ENCODE assay signal across 9 cellular contexts in genomic region chr15:63203451-63204090, GRCh38. TPM values are rescaled to one million over a fixed set of nuclear protein-coding genes. Genes with fewer than 3 reads are reported as not detected.
A peak's percentile ranks its signal among the peaks of the same experiment; 100 is the strongest.
DNase-seq lines count a peak whose midpoint lies in the region; ATAC-seq and TF ChIP-seq lines count a peak whose summit lies in the region.
"Had no signal": no experiment of that assay in that cellular context is flagged by ENCODE, and none has a peak within 500 bp of the region (broad histone marks: within the 10 kb centered on the region; RNA-seq: fewer than 3 reads in every experiment).

No MANE protein-coding gene starts in this region.

- no peak overlapping the region for H3K4me3 Mint-ChIP-seq in CD14-positive monocyte
- no peak overlapping the region for H3K4me3 Mint-ChIP-seq in activated CD4-positive, alpha-beta T cell treated with anti-CD3 and anti-CD28 coated beads for 36 hours

- intact Hi-C loops in CD14-positive monocyte (cut with micrococcal nuclease), result no loop called here
- intact Hi-C loops in activated CD4-positive, alpha-beta T cell treated with anti-CD3 and anti-CD28 coated beads for 36 hours (cut with DNase I, micrococcal nuclease), result loop anchor here in 1 of 2 experiments (1.0 kb wide), 1 partner anchor 11 kb away; no protein-coding TSS in a partner anchor

- H3K27me3 Mint-ChIP-seq in CD14-positive monocyte (ENCODE audit: low read depth in 3 of 3), result peaks cover 0 to 3% (median 0%) of the 10 kb centered on the region in 3 donors
- no peaks in the 10 kb centered on the region for H3K27me3 Mint-ChIP-seq in activated CD4-positive, alpha-beta T cell treated with anti-CD3 and anti-CD28 coated beads for 36 hours

- DNase-seq in CD14-positive monocyte (ENCODE audit: low spot score) (peak; percentile 51), HK-2 (ENCODE audit: unreplicated experiment) (peak; percentile 8), epithelial cell of esophagus (ENCODE audit: low read depth) (peak; percentile 34), NCI-H446 treated with DMSO at 0.1 percent for 48 hours (lab: John Stamatoyannopoulos, UW) (no peak)
- DNase-seq in activated CD4-positive, alpha-beta T cell treated with anti-CD3 and anti-CD28 coated beads for 36 hours, result peak; percentile 71

- peak overlapping the region in 5 of 7 donors; percentile 35 to 88 (median 57) for H3K27ac Mint-ChIP-seq in CD14-positive monocyte
- H3K27ac Mint-ChIP-seq in activated CD4-positive, alpha-beta T cell treated with anti-CD3 and anti-CD28 coated beads for 36 hours, result peak overlapping the region; percentile 82

- H3K36me3 Mint-ChIP-seq in CD14-positive monocyte, result peaks cover 34 to 36% of the 10 kb centered on the region in 2 donors
- peaks cover 60% of the 10 kb centered on the region for H3K36me3 Mint-ChIP-seq in activated CD4-positive, alpha-beta T cell treated with anti-CD3 and anti-CD28 coated beads for 36 hours (ENCODE audit: low read depth)

- no peak overlapping the region for H3K4me3 ChIP-seq in epithelial cell of esophagus (ENCODE audit: low read length)

- peak; percentile 85 for ATAC-seq in activated CD4-positive, alpha-beta T cell treated with anti-CD3 and anti-CD28 coated beads for 36 hours
- ATAC-seq in HG03139 (IDR thresholded peaks at IDR 0.05; ENCODE audit: unreplicated experiment), result no peak
- ATAC-seq in GM19328 (IDR thresholded peaks at IDR 0.05; ENCODE audit: unreplicated experiment), result no peak
- ATAC-seq in GM19397 (IDR thresholded peaks at IDR 0.05; ENCODE audit: unreplicated experiment), result no peak
- ATAC-seq: Right ventricle myocardium inferior had no signal

- peaks cover 63% of the 10 kb centered on the region for H3K4me1 Mint-ChIP-seq in CD14-positive monocyte
- peaks cover 95% of the 10 kb centered on the region for H3K4me1 Mint-ChIP-seq in activated CD4-positive, alpha-beta T cell treated with anti-CD3 and anti-CD28 coated beads for 36 hours

- CTCF ChIA-PET in activated CD4-positive, alpha-beta T cell treated with anti-CD3 and anti-CD28 coated beads for 36 hours (lab: Charles Lee), result interaction anchor here (2.1 to 2.7 kb wide), 2 partner anchors 10 to 12 kb away, joined by 9 to 18 read pairs; no protein-coding TSS in a partner anchor

- POLR2A ChIA-PET in activated CD4-positive, alpha-beta T cell treated with anti-CD3 and anti-CD28 coated beads for 36 hours (lab: Charles Lee), result interaction anchor here (0.6 to 2.1 kb wide), 3 partner anchors 10 to 50 kb away, joined by 3 to 8 read pairs (median 3); no protein-coding TSS in a partner anchor

- no peaks in the 10 kb centered on the region for H3K9me3 Mint-ChIP-seq in CD14-positive monocyte
- no peaks in the 10 kb centered on the region for H3K9me3 Mint-ChIP-seq in activated CD4-positive, alpha-beta T cell treated with anti-CD3 and anti-CD28 coated beads for 36 hours (ENCODE audit: low read depth)

- no peak for TF ChIP-seq CTCF in CD14-positive monocyte (IDR thresholded peaks at IDR 0.05)
- no peak for TF ChIP-seq CTCF in epithelial cell of esophagus (IDR thresholded peaks at IDR 0.05; ENCODE audit: insufficient read depth, low read depth, low read length, missing control alignments)

RNA-seq across cellular contexts. Expression of gene RAB8B, which starts 14.2 kb away (rescaled TPM):
- 10 to 100 TPM; 58.9 to 77.3 TPM for polyA plus RNA-seq in CD14-positive monocyte
- 100 to 1,000 TPM; 147 to 260 TPM for total RNA-seq in activated CD4-positive, alpha-beta T cell treated with anti-CD3 and anti-CD28 coated beads for 36 hours

RNA-seq across cellular contexts. Expression of gene RPS27L, which starts 46.3 kb away (rescaled TPM):
- 100 to 1,000 TPM; 178 to 196 TPM for polyA plus RNA-seq in CD14-positive monocyte
- 100 to 1,000 TPM; 117 to 143 TPM for total RNA-seq in activated CD4-positive, alpha-beta T cell treated with anti-CD3 and anti-CD28 coated beads for 36 hours
